Comparison of ENCODE assay signal across 10 cellular contexts in genomic region chr1:41672173-41672572, GRCh38.
DNase-seq lines count a peak whose midpoint lies in the region; TF ChIP-seq lines count a peak whose summit lies in the region.
"Had no signal": no experiment of that assay in that cellular context is flagged by ENCODE, and none has a peak within 500 bp of the region (broad histone marks: within the 10 kb centered on the region; RNA-seq: fewer than 3 reads in every experiment).

No MANE protein-coding gene starts in this region.

- peaks cover 39% of the 10 kb centered on the region for H3K4me1 ChIP-seq in osteoblast (ENCODE audit: insufficient read depth, low read length)

- no peak overlapping the region for H2AFZ ChIP-seq in osteoblast (ENCODE audit: low read length)

- H3K79me2 ChIP-seq in osteoblast (ENCODE audit: insufficient read depth, low read length): no peaks in the 10 kb centered on the region

- H4K20me1 ChIP-seq in osteoblast (ENCODE audit: insufficient read depth, low read length): no peaks in the 10 kb centered on the region

- no peaks in the 10 kb centered on the region for H3K9me3 ChIP-seq in osteoblast (ENCODE audit: low read depth, low read length)

- H3K4me2 ChIP-seq in osteoblast (ENCODE audit: insufficient read depth, low read length): peak overlapping the region; percentile 44

- no peak for TF ChIP-seq CTCF in osteoblast (IDR thresholded peaks at IDR 0.05; ENCODE audit: extremely low read depth, low read depth, low read length)

- H3K27me3 ChIP-seq in osteoblast (ENCODE audit: insufficient read depth, low read length): no peaks in the 10 kb centered on the region

- no peak overlapping the region for H3K4me3 ChIP-seq in osteoblast (ENCODE audit: insufficient read depth, low read length)

- no peaks in the 10 kb centered on the region for H3K36me3 ChIP-seq in osteoblast (ENCODE audit: insufficient read depth, low read length)

- DNase-seq in ELF-1 (ENCODE audit: low read depth, low spot score) (peak; percentile 88), RPMI7951 (ENCODE audit: low read depth) (peak; percentile 89), dedifferentiated amniotic fluid mesenchymal stem cell (ENCODE audit: extremely low spot score) (peak; percentile 77), osteoblast (ENCODE audit: insufficient read length, low spot score, missing footprints) (peak; percentile 91), NCI-H748 treated with DMSO at 0.1 percent for 48 hours (lab: John Stamatoyannopoulos, UW) (no peak), NCI-H187 treated with DMSO at 0.1 percent for 48 hours (lab: John Stamatoyannopoulos, UW) (no peak), inferior parietal cortex (ENCODE audit: extremely low spot score) (no peak)
- no peak for DNase-seq in stimulated activated naive CD4-positive, alpha-beta T cell treated with Interleukin-2 at 50 U/mL for 16 hours (lab: John Stamatoyannopoulos, UW)
- DNase-seq: activated CD4-positive, alpha-beta T cell treated with anti-CD3 and anti-CD28 coated beads, Interleukin-2, amount 50 U/mL, for 1 hour; NCI-H146 had no signal

- peak overlapping the region; percentile 60 for H3K27ac ChIP-seq in osteoblast (ENCODE audit: low read depth, low read length)

Comparison
In these comparisons a context has a peak if more than half of its experiments do, and no peak if none do; other contexts are left out.
1. DNase-seq: peak in ELF-1 (single experiment), RPMI7951 (single experiment), dedifferentiated amniotic fluid mesenchymal stem cell (single experiment) and osteoblast (single experiment); none in stimulated activated naive CD4-positive, alpha-beta T cell treated with Interleukin-2 at 50 U/mL for 16 hours (single experiment), NCI-H748 treated with DMSO at 0.1 percent for 48 hours (single experiment), NCI-H187 treated with DMSO at 0.1 percent for 48 hours (single experiment) and inferior parietal cortex (single experiment).